In the genomic region with DNA sequence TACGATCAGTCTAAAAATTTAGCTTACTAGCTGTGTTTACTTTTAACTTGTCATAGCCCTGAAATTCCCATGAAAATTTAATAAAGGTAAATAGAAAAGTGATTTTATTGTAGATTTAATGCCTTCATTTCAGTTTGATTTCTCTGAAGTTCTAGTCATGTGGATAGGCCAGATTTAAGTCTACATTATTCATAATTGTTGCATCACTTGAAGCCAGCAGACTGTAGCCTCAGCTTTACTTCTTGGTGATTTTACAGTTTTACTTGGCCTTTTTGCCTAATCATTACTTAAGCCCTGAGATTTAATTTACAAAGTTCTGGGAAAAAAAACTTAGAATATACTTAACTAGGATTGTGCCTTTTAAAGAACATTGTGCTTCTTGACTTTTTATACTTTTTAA, we compare ENCODE assay signal across 1 cellular context.
TF ChIP-seq lines count a peak whose summit lies in the region.

No MANE protein-coding gene starts in this region.

TF ChIP-seq in SK-N-SH, 30 proteins besides CTCF, POLR2A, EP300 and RAD21:
- TF ChIP-seq, protein P1, sequence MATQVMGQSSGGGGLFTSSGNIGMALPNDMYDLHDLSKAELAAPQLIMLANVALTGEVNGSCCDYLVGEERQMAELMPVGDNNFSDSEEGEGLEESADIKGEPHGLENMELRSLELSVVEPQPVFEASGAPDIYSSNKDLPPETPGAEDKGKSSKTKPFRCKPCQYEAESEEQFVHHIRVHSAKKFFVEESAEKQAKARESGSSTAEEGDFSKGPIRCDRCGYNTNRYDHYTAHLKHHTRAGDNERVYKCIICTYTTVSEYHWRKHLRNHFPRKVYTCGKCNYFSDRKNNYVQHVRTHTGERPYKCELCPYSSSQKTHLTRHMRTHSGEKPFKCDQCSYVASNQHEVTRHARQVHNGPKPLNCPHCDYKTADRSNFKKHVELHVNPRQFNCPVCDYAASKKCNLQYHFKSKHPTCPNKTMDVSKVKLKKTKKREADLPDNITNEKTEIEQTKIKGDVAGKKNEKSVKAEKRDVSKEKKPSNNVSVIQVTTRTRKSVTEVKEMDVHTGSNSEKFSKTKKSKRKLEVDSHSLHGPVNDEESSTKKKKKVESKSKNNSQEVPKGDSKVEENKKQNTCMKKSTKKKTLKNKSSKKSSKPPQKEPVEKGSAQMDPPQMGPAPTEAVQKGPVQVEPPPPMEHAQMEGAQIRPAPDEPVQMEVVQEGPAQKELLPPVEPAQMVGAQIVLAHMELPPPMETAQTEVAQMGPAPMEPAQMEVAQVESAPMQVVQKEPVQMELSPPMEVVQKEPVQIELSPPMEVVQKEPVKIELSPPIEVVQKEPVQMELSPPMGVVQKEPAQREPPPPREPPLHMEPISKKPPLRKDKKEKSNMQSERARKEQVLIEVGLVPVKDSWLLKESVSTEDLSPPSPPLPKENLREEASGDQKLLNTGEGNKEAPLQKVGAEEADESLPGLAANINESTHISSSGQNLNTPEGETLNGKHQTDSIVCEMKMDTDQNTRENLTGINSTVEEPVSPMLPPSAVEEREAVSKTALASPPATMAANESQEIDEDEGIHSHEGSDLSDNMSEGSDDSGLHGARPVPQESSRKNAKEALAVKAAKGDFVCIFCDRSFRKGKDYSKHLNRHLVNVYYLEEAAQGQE (IDR thresholded peaks at IDR 0.05; ENCODE audit: low read depth, low read length), result no peak
- TF ChIP-seq, protein P2, sequence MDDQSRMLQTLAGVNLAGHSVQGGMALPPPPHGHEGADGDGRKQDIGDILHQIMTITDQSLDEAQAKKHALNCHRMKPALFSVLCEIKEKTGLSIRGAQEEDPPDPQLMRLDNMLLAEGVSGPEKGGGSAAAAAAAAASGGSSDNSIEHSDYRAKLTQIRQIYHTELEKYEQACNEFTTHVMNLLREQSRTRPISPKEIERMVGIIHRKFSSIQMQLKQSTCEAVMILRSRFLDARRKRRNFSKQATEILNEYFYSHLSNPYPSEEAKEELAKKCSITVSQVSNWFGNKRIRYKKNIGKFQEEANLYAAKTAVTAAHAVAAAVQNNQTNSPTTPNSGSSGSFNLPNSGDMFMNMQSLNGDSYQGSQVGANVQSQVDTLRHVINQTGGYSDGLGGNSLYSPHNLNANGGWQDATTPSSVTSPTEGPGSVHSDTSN (IDR thresholded peaks at IDR 0.05), result no peak
- TF ChIP-seq TCF12 (IDR thresholded peaks at IDR 0.05) (no peak), FOSL2 (IDR thresholded peaks at IDR 0.05; ENCODE audit: borderline replicate concordance, low read depth) (no peak), RFX5 (IDR thresholded peaks at IDR 0.05; ENCODE audit: low read length) (no peak), CHD2 (IDR thresholded peaks at IDR 0.05; ENCODE audit: low read length, partially characterized antibody) (no peak), GABPA (IDR thresholded peaks at IDR 0.05; ENCODE audit: low read depth) (no peak), SIN3A (IDR thresholded peaks at IDR 0.05; ENCODE audit: borderline replicate concordance, low read depth, low read length) (no peak), MEF2A (IDR thresholded peaks at IDR 0.05; ENCODE audit: borderline replicate concordance, low read depth) (no peak), RXRA (IDR thresholded peaks at IDR 0.05; ENCODE audit: borderline replicate concordance, low read depth) (no peak)
- TF ChIP-seq, protein P3, sequence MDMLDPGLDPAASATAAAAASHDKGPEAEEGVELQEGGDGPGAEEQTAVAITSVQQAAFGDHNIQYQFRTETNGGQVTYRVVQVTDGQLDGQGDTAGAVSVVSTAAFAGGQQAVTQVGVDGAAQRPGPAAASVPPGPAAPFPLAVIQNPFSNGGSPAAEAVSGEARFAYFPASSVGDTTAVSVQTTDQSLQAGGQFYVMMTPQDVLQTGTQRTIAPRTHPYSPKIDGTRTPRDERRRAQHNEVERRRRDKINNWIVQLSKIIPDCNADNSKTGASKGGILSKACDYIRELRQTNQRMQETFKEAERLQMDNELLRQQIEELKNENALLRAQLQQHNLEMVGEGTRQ (IDR thresholded peaks at IDR 0.05; ENCODE audit: borderline replicate concordance, low read depth, low read length), result no peak
TF ChIP-seq in SK-N-SH: peak in this region for 0.
